ENCODE assay signal across 8 cellular contexts in the genomic region with DNA sequence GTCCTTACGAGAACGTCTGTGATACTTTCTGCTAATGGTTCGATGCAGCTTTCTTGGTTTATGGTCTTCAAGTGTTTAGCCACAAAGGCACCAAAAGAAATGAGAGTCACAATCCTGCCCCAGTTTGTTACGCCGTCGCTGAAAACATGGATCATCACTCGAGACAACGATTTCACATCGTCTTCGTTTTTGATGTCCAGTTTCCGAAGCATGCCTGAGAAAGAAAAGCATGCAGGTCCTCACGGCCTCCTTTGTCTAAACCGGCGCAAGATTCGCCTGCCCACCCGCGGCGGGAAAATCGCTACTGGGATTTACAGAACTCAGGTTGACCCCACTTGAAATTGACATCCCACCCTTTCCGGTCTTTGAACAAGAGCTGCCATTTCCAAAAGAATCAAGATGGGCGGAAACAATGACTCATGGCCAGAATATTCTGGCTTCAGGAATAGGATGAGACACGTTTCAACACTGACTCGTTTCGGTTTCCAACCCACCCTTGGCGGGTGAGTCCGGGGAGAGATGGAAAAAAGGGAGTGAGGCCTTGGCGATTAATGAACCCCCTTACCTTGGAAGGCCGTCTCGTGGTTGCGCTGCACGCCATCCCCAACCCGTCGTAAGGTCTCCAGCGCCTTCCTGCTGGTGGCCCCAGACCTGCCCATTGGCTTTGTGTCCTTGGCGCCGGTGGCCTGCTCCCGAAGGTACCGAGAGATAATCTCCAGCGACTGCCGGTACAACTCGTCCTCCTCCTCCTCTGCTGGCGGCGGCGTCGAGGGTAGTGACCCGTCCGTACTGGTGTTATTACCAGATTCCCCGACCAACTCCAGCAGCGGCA. TPM values are rescaled to one million over a fixed set of nuclear protein-coding genes. Genes with fewer than 3 reads are reported as not detected.
DNase-seq lines count a peak whose midpoint lies in the region; ATAC-seq and TF ChIP-seq lines count a peak whose summit lies in the region.

No MANE protein-coding gene starts in this region.

- H3K27me3 ChIP-seq in MM.1S (replicated peaks; ENCODE audit: insufficient read depth, low read length) (no peaks in the 10 kb centered on the region), left lung (no peaks in the 10 kb centered on the region)

- peaks cover 34% of the 10 kb centered on the region for H3K4me1 Mint-ChIP-seq in T-helper 2 cell treated with Interferon-gamma antibody and Interleukin-4, amounts not matched to agents 5 μg/mL and 100 μg/mL, for 36 hours (ENCODE audit: low read depth)

- peaks cover 35% of the 10 kb centered on the region; the same call in 1 of the 2 replicates for H3K36me3 ChIP-seq in MM.1S (replicated peaks; ENCODE audit: insufficient read depth, low read length)
- peaks cover under 1 to 49% of the 10 kb centered on the region in 2 donors for H3K36me3 ChIP-seq in left lung

- H3K9me3 Mint-ChIP-seq in T-helper 2 cell treated with Interferon-gamma antibody and Interleukin-4, amounts not matched to agents 5 μg/mL and 100 μg/mL, for 36 hours = no peaks in the 10 kb centered on the region

- H3K4me3 ChIP-seq in MM.1S (ENCODE audit: low read length) (peak overlapping the region; percentile 84), coronary artery (peak overlapping the region; percentile 87), left lung (peak overlapping the region; percentile 75 to 91)

- intact Hi-C loops in left lung (cut with DNase I) = no loop called here

- H3K79me2 ChIP-seq in MM.1S (ENCODE audit: low read length) = peaks cover 68% of the 10 kb centered on the region

- peaks cover 38% of the 10 kb centered on the region for H4K20me1 ChIP-seq in MM.1S (ENCODE audit: insufficient read depth, low read length)

- peaks cover 2% of the 10 kb centered on the region for H3K27me3 Mint-ChIP-seq in T-helper 2 cell treated with Interferon-gamma antibody and Interleukin-4, amounts not matched to agents 5 μg/mL and 100 μg/mL, for 36 hours (ENCODE audit: low read depth)

- no peak overlapping the region for H2AFZ ChIP-seq in MM.1S (ENCODE audit: low read length)

- H3K9me3 ChIP-seq in MM.1S (replicated peaks; ENCODE audit: insufficient read depth, low read length) (no peaks in the 10 kb centered on the region), left lung (no peaks in the 10 kb centered on the region)

- H3K9me2 ChIP-seq in MM.1S (replicated peaks; ENCODE audit: insufficient read depth, low read length) = no peaks in the 10 kb centered on the region

- peaks cover 57% of the 10 kb centered on the region for H3F3A ChIP-seq in MM.1S (ENCODE audit: insufficient read depth, low read length)

- H3K4me1 ChIP-seq in MM.1S (ENCODE audit: low read length) (peaks cover 40% of the 10 kb centered on the region), left lung (peaks cover 29 to 48% of the 10 kb centered on the region in 2 donors)

- H3K27ac ChIP-seq in MM.1S (ENCODE audit: low read length) (peak overlapping the region; percentile 86), coronary artery (peak overlapping the region; percentile 98 to 99), left lung (peak overlapping the region; percentile 99 to 100)

- peak overlapping the region; percentile 96 for H3K27ac Mint-ChIP-seq in T-helper 2 cell treated with Interferon-gamma antibody and Interleukin-4, amounts not matched to agents 5 μg/mL and 100 μg/mL, for 36 hours

- peaks cover 57% of the 10 kb centered on the region for H3K36me3 Mint-ChIP-seq in T-helper 2 cell treated with Interferon-gamma antibody and Interleukin-4, amounts not matched to agents 5 μg/mL and 100 μg/mL, for 36 hours (ENCODE audit: low read depth)

- H3K9ac ChIP-seq in MM.1S (ENCODE audit: low read length) = peak overlapping the region; percentile 98

- H3K4me2 ChIP-seq in MM.1S (ENCODE audit: low read depth, low read length) = peak overlapping the region; percentile 72

- DNase-seq in NCI-H82 (lab: John Stamatoyannopoulos, UW) (peak; percentile 74), NCI-H82 treated with DMSO at 0.1 percent for 48 hours (lab: John Stamatoyannopoulos, UW; ENCODE audit: unreplicated experiment) (no peak), MM.1S (peak; percentile 46), coronary artery (ENCODE audit: low spot score) (peak; percentile 85), left lung (no peak)
- peak; percentile 74 for DNase-seq in T-helper 2 cell treated with Interferon-gamma antibody and Interleukin-4, amounts not matched to agents 5 μg/mL and 100 μg/mL, for 36 hours (ENCODE audit: low spot score)
- peak in 2 of 3 experiments; percentile 41 to 60 for DNase-seq in stimulated activated CD4-positive, alpha-beta T cell treated with anti-CD3 and anti-CD28 coated beads, TNF-alpha, amount 100 ng/mL, for 24 hours (ENCODE audit: low read depth in 3 of 3)

- H3K4me3 Mint-ChIP-seq in T-helper 2 cell treated with Interferon-gamma antibody and Interleukin-4, amounts not matched to agents 5 μg/mL and 100 μg/mL, for 36 hours = peak overlapping the region; percentile 99

- no peak for TF ChIP-seq CTCF in MM.1S (IDR thresholded peaks at IDR 0.05; ENCODE audit: low read length)
- no peak for TF ChIP-seq CTCF in coronary artery (IDR thresholded peaks at IDR 0.05)
- no peak for TF ChIP-seq CTCF in left lung (IDR thresholded peaks at IDR 0.05)

- ATAC-seq in left lung = peak; percentile 14
- ATAC-seq in HG03175 (IDR thresholded peaks at IDR 0.05; ENCODE audit: unreplicated experiment) = no peak

RNA-seq across cellular contexts. Expression of a gene that starts 0.9 kb away (rescaled TPM):
- total RNA-seq in left lung = 100 to 1,000 TPM; 266 to 280 TPM

RNA-seq across cellular contexts. Expression of a gene that starts 29.3 kb away (rescaled TPM):
- 10 to 100 TPM; 52.9 to 76.0 TPM for total RNA-seq in left lung

RNA-seq across cellular contexts. Expression of a gene that starts 50.9 kb away (rescaled TPM):
- 100 to 1,000 TPM; 181 to 199 TPM for total RNA-seq in left lung

Comparison
In these comparisons a context has a peak if more than half of its experiments do, and no peak if none do; other contexts are left out.
1. DNase-seq: peak in NCI-H82 (single experiment), MM.1S (single experiment), T-helper 2 cell treated with Interferon-gamma antibody and Interleukin-4, amounts not matched to agents 5 μg/mL and 100 μg/mL, for 36 hours (single experiment), coronary artery (single experiment) and stimulated activated CD4-positive, alpha-beta T cell treated with anti-CD3 and anti-CD28 coated beads, TNF-alpha, amount 100 ng/mL, for 24 hours (2 of 3); none in NCI-H82 treated with DMSO at 0.1 percent for 48 hours (single experiment) and left lung (0 of 2).
2. Peak in every context shown above with its lines, with median percentiles within 50 percentile points of each other: H3K27ac ChIP-seq and H3K4me3 ChIP-seq.